ENCODE assay signal across 13 cellular contexts in genomic region chr13:98133949-98134348, GRCh38. TPM values are rescaled to one million over a fixed set of nuclear protein-coding genes. Genes with fewer than 3 reads are reported as not detected.
DNase-seq lines count a peak whose midpoint lies in the region; ATAC-seq and TF ChIP-seq lines count a peak whose summit lies in the region.
"Had no signal": no experiment of that assay in that cellular context is flagged by ENCODE, and none has a peak within 500 bp of the region (broad histone marks: within the 10 kb centered on the region; RNA-seq: fewer than 3 reads in every experiment).

No MANE protein-coding gene starts in this region.

- in situ Hi-C loops in transverse colon (cut with MboI; ENCODE audit: low pct_ligation_motif_present in 1 of 4, low pct_unique_long_range_greater_than_20kb in 1 of 4, low sequenced_read_pairs in 3 of 4), result loop anchor here in 3 of 4 donors (25.0 kb wide), 3 partner anchors 253 to 278 kb away; no protein-coding TSS in a partner anchor

- H3K4me1 Mint-ChIP-seq in nephron progenitor cell, result peaks cover 6% of the 10 kb centered on the region

- no peaks in the 10 kb centered on the region for H3K27me3 ChIP-seq in transverse colon

- no peak overlapping the region for H3K27ac ChIP-seq in transverse colon

- no peak for TF ChIP-seq POLR2A in transverse colon (IDR thresholded peaks at IDR 0.05)

- TF ChIP-seq EP300 in transverse colon (IDR thresholded peaks at IDR 0.05; ENCODE audit: low read depth), result no peak

- intact Hi-C loops in transverse colon (cut with DNase I; ENCODE audit: low total_unique reads), result no loop called here

- H3K27me3 Mint-ChIP-seq in nephron progenitor cell (ENCODE audit: low read depth, poor library complexity), result peaks cover 20% of the 10 kb centered on the region

- H3K4me3 ChIP-seq in transverse colon, result no peak overlapping the region

- no peaks in the 10 kb centered on the region for H3K9me3 ChIP-seq in transverse colon

- H3K36me3 ChIP-seq in transverse colon, result no peaks in the 10 kb centered on the region

- TF ChIP-seq CTCF in transverse colon (IDR thresholded peaks at IDR 0.05), result no peak
- TF ChIP-seq CTCF in nephron progenitor cell (IDR thresholded peaks at IDR 0.05), result no peak

- H3K4me1 ChIP-seq in transverse colon, result no peaks in the 10 kb centered on the region

- WGBS in transverse colon (ENCODE audit: low coverage in 1 of 2), 2 donors, result 13 to 60% methylated on average over 1 to 3 of the region's 3 CpGs

- DNase-seq in germinal center (ENCODE audit: low spot score) (peak; percentile 9), C1 segment of cervical spinal cord (lab: John Stamatoyannopoulos, UW) (no peak), transverse colon (no peak), nephron progenitor cell (no peak), DMS153 treated with DMSO at 0.1 percent for 48 hours (lab: John Stamatoyannopoulos, UW; ENCODE audit: unreplicated experiment) (no peak)
- DNase-seq: DMS153; foreskin fibroblast; NCI-H1694 treated with DMSO at 0.1 percent for 48 hours; stimulated activated naive CD8-positive, alpha-beta T cell treated with anti-CD3 and anti-CD28 coated beads, Interleukin-15, Interleukin-2, amounts not matched to agents 100 U/mL and 50 U/mL, for 24 hours; SW 1271 had no signal

- no peak overlapping the region for H3K4me3 Mint-ChIP-seq in nephron progenitor cell

- no peaks in the 10 kb centered on the region for H3K36me3 Mint-ChIP-seq in nephron progenitor cell (ENCODE audit: low read depth)

- H3K27ac Mint-ChIP-seq in nephron progenitor cell, result no peak overlapping the region

- ATAC-seq in GM18519 (IDR thresholded peaks at IDR 0.05; ENCODE audit: low FRiP score, unreplicated experiment) (peak; percentile 92), GM21515 (IDR thresholded peaks at IDR 0.05; ENCODE audit: unreplicated experiment) (peak; percentile 61), HG03196 (IDR thresholded peaks at IDR 0.05; ENCODE audit: unreplicated experiment) (peak; percentile 81)
- ATAC-seq: stimulated activated naive CD8-positive, alpha-beta T cell treated with anti-CD3 and anti-CD28 coated beads, Interleukin-15, Interleukin-2, amounts not matched to agents 100 U/mL and 50 U/mL, for 24 hours had no signal

- H3K9me3 Mint-ChIP-seq in nephron progenitor cell, result peaks cover 3% of the 10 kb centered on the region

RNA-seq across cellular contexts. Expression of gene FARP1, which starts 8.9 kb away (rescaled TPM):
- total RNA-seq in transverse colon, result 10 to 100 TPM; 32.8 to 41.8 (median 38.3) TPM

RNA-seq across cellular contexts. Expression of gene RNF113B, which starts 43.1 kb away (rescaled TPM):
- not detected for total RNA-seq in transverse colon
